33 cellular contexts compared by ENCODE assay signal in genomic region chr1:110722835-110723234, GRCh38. TPM values are rescaled to one million over a fixed set of nuclear protein-coding genes. Genes with fewer than 3 reads are reported as not detected.
"Had no signal": no experiment of that assay in that cellular context is flagged by ENCODE, and none has a peak within 500 bp of the region (broad histone marks: within the 10 kb centered on the region; RNA-seq: fewer than 3 reads in every experiment).

No MANE protein-coding gene starts in this region.

- H3K4me1 ChIP-seq: adrenal gland, body of pancreas, gastroesophageal sphincter had no signal

- ATAC-seq: activated CD4-positive, CD25-positive, alpha-beta regulatory T cell treated with anti-CD3 and anti-CD28 coated beads, Interleukin-2, amount 50 U/mL, for 24 hours; activated CD8-positive, alpha-beta memory T cell treated with anti-CD3 and anti-CD28 coated beads, Interleukin-2, amount 10 ng/mL, durations not matched to agents 7 days and 5 days; activated CD8-positive, alpha-beta T cell treated with anti-CD3 and anti-CD28 coated beads, Interleukin-2, amount 10 ng/mL, durations not matched to agents 7 days and 5 days; activated naive CD8-positive, alpha-beta T cell treated with anti-CD3 and anti-CD28 coated beads, Interleukin-2, amount 50 U/mL, for 24 hours; body of pancreas; effector memory CD8-positive, alpha-beta T cell; gastroesophageal sphincter; heart right ventricle had no signal

- DNase-seq: activated B cell treated with CpG ODN at 0.5 μM for 24 hours; activated CD4-positive, alpha-beta memory T cell treated with anti-CD3 and anti-CD28 coated beads for 36 hours; activated CD4-positive, alpha-beta T cell treated with anti-CD3 and anti-CD28 coated beads for 48 hours; activated CD4-positive, alpha-beta T cell treated with anti-CD3 and anti-CD28 coated beads, Interleukin-2, amount 50 U/mL, for 1 hour; activated CD8-positive, alpha-beta memory T cell treated with anti-CD3 and anti-CD28 coated beads, Interleukin-2, amount 10 ng/mL, durations not matched to agents 7 days and 5 days; activated CD8-positive, alpha-beta memory T cell treated with anti-CD3 and anti-CD28 coated beads, Interleukin-2, amount 50 U/mL, for 4 hours; activated CD8-positive, alpha-beta T cell treated with anti-CD3 and anti-CD28 coated beads, Interleukin-2, amount 10 ng/mL, durations not matched to agents 7 days and 5 days; activated effector memory CD4-positive, alpha-beta T cell treated with anti-CD3 and anti-CD28 coated beads, Interleukin-2, amount 50 U/mL, for 16 hours; activated naive CD4-positive, alpha-beta T cell treated with anti-CD3 and anti-CD28 coated beads for 36 hours; activated naive CD8-positive, alpha-beta T cell treated with anti-CD3 and anti-CD28 coated beads for 36 hours; activated naive CD8-positive, alpha-beta T cell treated with anti-CD3 and anti-CD28 coated beads, Interleukin-2, amount 50 U/mL, for 24 hours; activated T-cell treated with anti-CD3 and anti-CD28 coated beads, Interleukin-2, amount 50 U/mL, for 1 hour; activated T-cell treated with anti-CD3 and anti-CD28 coated beads, Interleukin-2, amount 50 U/mL, for 48 hours; adrenal gland; amygdala; aorta; body of pancreas; caudate nucleus; cortex of kidney; dermis blood vessel endothelial cell; effector CD4-positive, alpha-beta T cell; effector memory CD8-positive, alpha-beta T cell; esophagus squamous epithelium; foreskin melanocyte; heart right ventricle; T1000; WERI-Rb-1 had no signal

- H3K4me3 ChIP-seq: adrenal gland, body of pancreas, esophagus squamous epithelium, gastroesophageal sphincter, heart right ventricle, hepatocyte had no signal

- H3K27me3 ChIP-seq: adrenal gland, body of pancreas had no signal

- H3K27ac ChIP-seq: adrenal gland, body of pancreas, epithelial cell of prostate, esophagus squamous epithelium, gastroesophageal sphincter, heart right ventricle, hepatocyte, WERI-Rb-1 had no signal

- H3K9me3 ChIP-seq: adrenal gland, body of pancreas, esophagus squamous epithelium, gastroesophageal sphincter, heart right ventricle had no signal

- H3K36me3 ChIP-seq: adrenal gland, esophagus squamous epithelium, gastroesophageal sphincter, heart right ventricle, WERI-Rb-1 had no signal

RNA-seq across cellular contexts. Expression of gene KCNA3, which starts 48.1 kb away (rescaled TPM):
- total RNA-seq: chondrocyte, dermis blood vessel endothelial cell, glomerular endothelial cell had no signal
